In genomic region chr12:8912910-8913309, GRCh38 we compare ENCODE assay signal across 8 cellular contexts. TPM values are rescaled to one million over a fixed set of nuclear protein-coding genes. Genes with fewer than 3 reads are reported as not detected.
DNase-seq lines count a peak whose midpoint lies in the region; ATAC-seq, FAIRE-seq and TF ChIP-seq lines count a peak whose summit lies in the region.

No MANE protein-coding gene starts in this region.

- intact Hi-C loops in Caco-2 (cut with micrococcal nuclease; ENCODE audit: unreplicated experiment), result no loop called here

- H3K9me3 Mint-ChIP-seq in Caco-2 (ENCODE audit: unreplicated experiment), result no peaks in the 10 kb centered on the region
- no peaks in the 10 kb centered on the region for H3K9me3 Mint-ChIP-seq in activated CD4-positive, alpha-beta T cell treated with anti-CD3 and anti-CD28 coated beads, Interleukin-2, amount 10 ng/mL, durations not matched to agents 7 days and 5 days

- H3K36me3 Mint-ChIP-seq in Caco-2 (ENCODE audit: insufficient read depth, unreplicated experiment), result peaks cover 6% of the 10 kb centered on the region
- H3K36me3 Mint-ChIP-seq in activated CD4-positive, alpha-beta T cell treated with anti-CD3 and anti-CD28 coated beads, Interleukin-2, amount 10 ng/mL, durations not matched to agents 7 days and 5 days (ENCODE audit: low read depth), result no peaks in the 10 kb centered on the region

- TF ChIP-seq POLR2A in GM12892 (IDR thresholded peaks at IDR 0.05; ENCODE audit: low read depth, low read length), result no peak

- no peaks in the 10 kb centered on the region for H3K9me3 ChIP-seq in Caco-2
- H3K9me3 ChIP-seq in HUES48 (ENCODE audit: control insufficient read depth, insufficient read depth, low read length), result no peaks in the 10 kb centered on the region

- peak overlapping the region; percentile 79 for H3K4me3 Mint-ChIP-seq in Caco-2 (ENCODE audit: unreplicated experiment)
- peak overlapping the region; percentile 3 for H3K4me3 Mint-ChIP-seq in activated CD4-positive, alpha-beta T cell treated with anti-CD3 and anti-CD28 coated beads, Interleukin-2, amount 10 ng/mL, durations not matched to agents 7 days and 5 days

- POLR2A ChIA-PET in Caco-2 (lab: Charles Lee), result interaction anchor here (0.7 kb wide), 1 partner anchor 37 kb away, joined by 3 read pairs; the partner anchor contains the start of gene M6PR
- POLR2A ChIA-PET in activated CD4-positive, alpha-beta T cell treated with anti-CD3 and anti-CD28 coated beads, Interleukin-2, amount 10 ng/mL, durations not matched to agents 7 days and 5 days (lab: Charles Lee), result no interaction called here

- BruUV-seq in Caco-2 (replicated peaks; lab: Mats Ljungman, UMichigan), result no TSS peak

- DNase-seq in Caco-2, result peak in 1 of 2 experiments; percentile 27
- peak; percentile 18 for DNase-seq in activated CD4-positive, alpha-beta T cell treated with anti-CD3 and anti-CD28 coated beads, Interleukin-2, amount 10 ng/mL, durations not matched to agents 7 days and 5 days
- peak; percentile 25 for DNase-seq in iPS-NIHi7 (ENCODE audit: extremely low spot score)
- DNase-seq in amygdala (lab: John Stamatoyannopoulos, UW), result no peak
- no peak for DNase-seq in GM12892 (ENCODE audit: insufficient read length)

- ATAC-seq in GM21447 (IDR thresholded peaks at IDR 0.05; ENCODE audit: unreplicated experiment), result no peak

- no peaks in the 10 kb centered on the region for H3K27me3 Mint-ChIP-seq in Caco-2 (ENCODE audit: insufficient read depth, unreplicated experiment)
- H3K27me3 Mint-ChIP-seq in activated CD4-positive, alpha-beta T cell treated with anti-CD3 and anti-CD28 coated beads, Interleukin-2, amount 10 ng/mL, durations not matched to agents 7 days and 5 days, result peaks cover 2% of the 10 kb centered on the region

- H3K27me3 ChIP-seq in Caco-2 (replicated peaks; ENCODE audit: control insufficient read depth, insufficient read depth, low read length), result no peaks in the 10 kb centered on the region
- H3K27me3 ChIP-seq in HUES48 (ENCODE audit: control insufficient read depth, insufficient read depth, low read length), result no peaks in the 10 kb centered on the region

- CTCF ChIA-PET in Caco-2 (lab: Charles Lee), result interaction anchor here (0.7 kb wide), 1 partner anchor 22 kb away, joined by 3 read pairs; no protein-coding TSS in a partner anchor
- CTCF ChIA-PET in activated CD4-positive, alpha-beta T cell treated with anti-CD3 and anti-CD28 coated beads, Interleukin-2, amount 10 ng/mL, durations not matched to agents 7 days and 5 days (lab: Charles Lee), result interaction anchor here (0.6 to 1.7 kb wide), 3 partner anchors 22 to 168 kb away, joined by 3 to 9 read pairs (median 3); no protein-coding TSS in a partner anchor

- no peak overlapping the region for H3K4me3 ChIP-seq in Caco-2 (ENCODE audit: low read depth, low read length)
- H3K4me3 ChIP-seq in HUES48 (ENCODE audit: low read depth, low read length), result peak overlapping the region; percentile 69
- peak overlapping the region; percentile 1 for H3K4me3 ChIP-seq in urinary bladder (ENCODE audit: low read depth, low read length)

- WGBS in urinary bladder, result 25% methylated on average over 9 of the region's 9 CpGs

- H3K36me3 ChIP-seq in Caco-2 (ENCODE audit: control insufficient read depth, insufficient read depth, low read length) (no peaks in the 10 kb centered on the region), HUES48 (ENCODE audit: control insufficient read depth, insufficient read depth, low read length) (peaks cover 21% of the 10 kb centered on the region), urinary bladder (ENCODE audit: insufficient read depth) (no peaks in the 10 kb centered on the region)

- H3K4me1 ChIP-seq in Caco-2 (peaks cover 25% of the 10 kb centered on the region), HUES48 (ENCODE audit: control insufficient read depth, insufficient read depth, low read length) (peaks cover 51% of the 10 kb centered on the region), urinary bladder (ENCODE audit: insufficient read depth) (no peaks in the 10 kb centered on the region)

- no peak for FAIRE-seq in GM12892 (lab: Jason Lieb, UNC)

- TF ChIP-seq CTCF in Caco-2 (IDR thresholded peaks at IDR 0.05; ENCODE audit: insufficient read depth in 1 of 2, low read depth in 1 of 2, low read length in 1 of 2, severe bottlenecking in 1 of 2, unreplicated experiment in 1 of 2), result peak in 1 of 2 experiments; percentile 21

- H3K27ac ChIP-seq in HUES48 (ENCODE audit: low read depth, low read length) (peak overlapping the region; percentile 98), urinary bladder (ENCODE audit: low read depth) (peak overlapping the region; percentile 18)

- H3K9ac ChIP-seq in HUES48 (ENCODE audit: low read depth, low read length), result peak overlapping the region; percentile 88

- H3K27ac Mint-ChIP-seq in Caco-2 (ENCODE audit: unreplicated experiment), result peak overlapping the region; percentile 2
- no peak overlapping the region for H3K27ac Mint-ChIP-seq in activated CD4-positive, alpha-beta T cell treated with anti-CD3 and anti-CD28 coated beads, Interleukin-2, amount 10 ng/mL, durations not matched to agents 7 days and 5 days

- H3K4me1 Mint-ChIP-seq in Caco-2 (ENCODE audit: low read depth, unreplicated experiment), result peaks cover 15% of the 10 kb centered on the region
- H3K4me1 Mint-ChIP-seq in activated CD4-positive, alpha-beta T cell treated with anti-CD3 and anti-CD28 coated beads, Interleukin-2, amount 10 ng/mL, durations not matched to agents 7 days and 5 days, result peaks cover 14% of the 10 kb centered on the region

RNA-seq across cellular contexts. Expression of gene PHC1, which starts 1.4 kb away (rescaled TPM):
- total RNA-seq in Caco-2 (2022), result 25.8 and 28.7 TPM in 2 replicates
- 10 to 100 TPM; 25.0 TPM for total RNA-seq in activated CD4-positive, alpha-beta T cell treated with anti-CD3 and anti-CD28 coated beads, Interleukin-2, amount 10 ng/mL, durations not matched to agents 7 days and 5 days
- 42.3 TPM for total RNA-seq in urinary bladder
- polyA plus RNA-seq in urinary bladder, result 39.9 TPM
- 11.7 TPM for polyA plus RNA-seq in GM12892 (2012; ENCODE audit: missing spikeins)

RNA-seq across cellular contexts. Expression of gene M6PR, which starts 36.5 kb away (rescaled TPM):
- 303 and 310 TPM in 2 replicates for total RNA-seq in Caco-2 (2022)
- total RNA-seq in activated CD4-positive, alpha-beta T cell treated with anti-CD3 and anti-CD28 coated beads, Interleukin-2, amount 10 ng/mL, durations not matched to agents 7 days and 5 days, result 100 to 1,000 TPM; 181 to 224 TPM
- total RNA-seq in urinary bladder, result 93.1 TPM
- 76.9 TPM for polyA plus RNA-seq in urinary bladder
- 123 TPM for polyA plus RNA-seq in GM12892 (2012; ENCODE audit: missing spikeins)

Comparison
In these comparisons a context has a peak if more than half of its experiments do, and no peak if none do; other contexts are left out.
1. DNase-seq: peak in activated CD4-positive, alpha-beta T cell treated with anti-CD3 and anti-CD28 coated beads, Interleukin-2, amount 10 ng/mL, durations not matched to agents 7 days and 5 days (single experiment) and iPS-NIHi7 (single experiment); none in amygdala (0 of 56) and GM12892 (single experiment).